ENCODE assay signal across 19 cellular contexts in the genomic region with DNA sequence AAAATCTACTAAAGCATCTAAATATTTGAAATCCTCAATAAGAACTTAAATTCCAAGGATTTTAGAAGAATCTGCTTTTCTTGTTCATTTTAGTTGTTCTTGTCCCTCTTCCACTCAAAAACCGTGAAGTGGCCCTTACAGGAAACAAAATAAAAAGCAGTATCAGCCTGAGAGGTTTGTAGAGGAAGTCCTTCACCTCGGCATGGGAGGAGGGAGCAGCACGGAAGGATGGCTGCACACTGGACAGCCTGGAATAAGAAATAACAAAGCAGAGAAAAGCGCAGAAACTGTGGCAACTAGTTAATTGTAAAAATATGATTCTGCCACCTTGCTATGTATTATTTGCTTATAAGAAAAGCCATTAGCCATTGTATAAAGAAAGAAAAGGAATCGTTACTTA. TPM values are rescaled to one million over a fixed set of nuclear protein-coding genes. Genes with fewer than 3 reads are reported as not detected.
DNase-seq lines count a peak whose midpoint lies in the region; ATAC-seq and TF ChIP-seq lines count a peak whose summit lies in the region.
"Had no signal": no experiment of that assay in that cellular context is flagged by ENCODE, and none has a peak within 500 bp of the region (broad histone marks: within the 10 kb centered on the region; RNA-seq: fewer than 3 reads in every experiment).

No MANE protein-coding gene starts in this region.

- no peak overlapping the region for H3K4me3 ChIP-seq in NB4 (ENCODE audit: low read depth, low read length)
- no peak overlapping the region for H3K4me3 ChIP-seq in psoas muscle
- H3K4me3 ChIP-seq in CD4-positive, alpha-beta memory T cell (ENCODE audit: low read length in 2 of 2) = no peak overlapping the region
- H3K4me3 ChIP-seq: A549, right lobe of liver, tibial nerve had no signal

- no peaks in the 10 kb centered on the region for H3K9me3 Mint-ChIP-seq in central memory CD8-positive, alpha-beta T cell
- no peaks in the 10 kb centered on the region for H3K9me3 Mint-ChIP-seq in naive thymus-derived CD8-positive, alpha-beta T cell
- no peaks in the 10 kb centered on the region for H3K9me3 Mint-ChIP-seq in CD4-positive, alpha-beta memory T cell
- H3K9me3 Mint-ChIP-seq: dendritic cell treated with granulocyte-macrophage colony-stimulating factor and Interleukin-4, amounts not matched to agents 40 ng/mL and 50 ng/mL, for 4 days; HFFc6 had no signal

- intact Hi-C loops in psoas muscle (cut with DNase I) = loop anchor here in 1 of 2 donors (5.0 kb wide), 1 partner anchor 41 kb away; no protein-coding TSS in a partner anchor
- intact Hi-C loops in CD4-positive, alpha-beta memory T cell (cut with micrococcal nuclease) = no loop called here

- H3K27ac ChIP-seq in psoas muscle = peak overlapping the region; percentile 60
- H3K27ac ChIP-seq in CD4-positive, alpha-beta memory T cell (ENCODE audit: low read depth, low read length) = no peak overlapping the region
- H3K27ac ChIP-seq: A549, C4-2B, right lobe of liver, tibial nerve had no signal

- no peak for TF ChIP-seq POLR2A in NB4 (IDR thresholded peaks at IDR 0.05; ENCODE audit: extremely low read depth, insufficient read length)

- H3K4me1 ChIP-seq in psoas muscle = peaks cover 53% of the 10 kb centered on the region
- H3K4me1 ChIP-seq in CD4-positive, alpha-beta memory T cell (ENCODE audit: insufficient read depth, low read length) = peaks cover 8% of the 10 kb centered on the region
- H3K4me1 ChIP-seq: A549, tibial nerve had no signal

- 46 to 56% (median 49%) methylated on average over 5 of the region's 5 CpGs for WGBS in psoas muscle, 3 donors

- H3K4me3 Mint-ChIP-seq in central memory CD8-positive, alpha-beta T cell = no peak overlapping the region
- peak overlapping the region in 1 of 10 donors; percentile 2 for H3K4me3 Mint-ChIP-seq in naive thymus-derived CD8-positive, alpha-beta T cell
- no peak overlapping the region for H3K4me3 Mint-ChIP-seq in CD4-positive, alpha-beta memory T cell
- H3K4me3 Mint-ChIP-seq: dendritic cell treated with granulocyte-macrophage colony-stimulating factor and Interleukin-4, amounts not matched to agents 40 ng/mL and 50 ng/mL, for 4 days; HFFc6 had no signal

- H3K9me3 ChIP-seq in psoas muscle = no peaks in the 10 kb centered on the region
- H3K9me3 ChIP-seq in CD4-positive, alpha-beta memory T cell (ENCODE audit: control insufficient read depth in 1 of 2, low read length in 2 of 2) = no peaks in the 10 kb centered on the region
- H3K9me3 ChIP-seq: A549, right lobe of liver, tibial nerve had no signal

- no peak for ATAC-seq in central memory CD8-positive, alpha-beta T cell (replicated peaks; ENCODE audit: extremely low read depth, poor library complexity, severe bottlenecking)
- no peak for ATAC-seq in psoas muscle
- ATAC-seq in stimulated activated naive CD8-positive, alpha-beta T cell treated with anti-CD3 and anti-CD28 coated beads, Interleukin-15, Interleukin-2, amounts not matched to agents 100 U/mL and 50 U/mL, for 24 hours = no peak
- no peak for ATAC-seq in naive thymus-derived CD8-positive, alpha-beta T cell
- ATAC-seq: A549 had no signal

- H3K36me3 ChIP-seq in psoas muscle (ENCODE audit: insufficient read depth in 1 of 2, low read depth in 1 of 2) = no peaks in the 10 kb centered on the region
- H3K36me3 ChIP-seq in CD4-positive, alpha-beta memory T cell (ENCODE audit: insufficient read depth, low read length) = no peaks in the 10 kb centered on the region
- H3K36me3 ChIP-seq: tibial nerve had no signal

- CTCF ChIA-PET in CD4-positive, alpha-beta memory T cell (lab: Charles Lee; ENCODE audit: partially characterized antibody) = interaction anchor here (3.0 kb wide), 1 partner anchor 159 kb away, joined by 10 read pairs; no protein-coding TSS in a partner anchor

- POLR2A ChIA-PET in naive thymus-derived CD8-positive, alpha-beta T cell (lab: Charles Lee) = no interaction called here
- POLR2A ChIA-PET in CD4-positive, alpha-beta memory T cell (lab: Charles Lee; ENCODE audit: partially characterized antibody) = no interaction called here

- peaks cover 2% of the 10 kb centered on the region for H3K36me3 Mint-ChIP-seq in central memory CD8-positive, alpha-beta T cell (ENCODE audit: insufficient read depth)
- H3K36me3 Mint-ChIP-seq in naive thymus-derived CD8-positive, alpha-beta T cell = peaks cover 0 to 25% (median 5%) of the 10 kb centered on the region in 3 donors
- peaks cover 0 to 10% of the 10 kb centered on the region in 2 donors for H3K36me3 Mint-ChIP-seq in CD4-positive, alpha-beta memory T cell

- TF ChIP-seq CTCF in NB4 (IDR thresholded peaks at IDR 0.05; ENCODE audit: low read depth, low read length) = no peak
- no peak for TF ChIP-seq CTCF in psoas muscle (IDR thresholded peaks at IDR 0.05)

- no peaks in the 10 kb centered on the region for H3K27me3 ChIP-seq in psoas muscle (ENCODE audit: insufficient read depth in 3 of 3, low read length in 2 of 3)
- no peaks in the 10 kb centered on the region for H3K27me3 ChIP-seq in CD4-positive, alpha-beta memory T cell (ENCODE audit: insufficient read depth, low read length)
- H3K27me3 ChIP-seq: right lobe of liver, tibial nerve had no signal

- H3K27me3 Mint-ChIP-seq in central memory CD8-positive, alpha-beta T cell = no peaks in the 10 kb centered on the region
- H3K27me3 Mint-ChIP-seq in naive thymus-derived CD8-positive, alpha-beta T cell = no peaks in the 10 kb centered on the region
- no peaks in the 10 kb centered on the region for H3K27me3 Mint-ChIP-seq in CD4-positive, alpha-beta memory T cell
- H3K27me3 Mint-ChIP-seq: dendritic cell treated with granulocyte-macrophage colony-stimulating factor and Interleukin-4, amounts not matched to agents 40 ng/mL and 50 ng/mL, for 4 days had no signal

- DNase-seq in NCI-H345 (lab: John Stamatoyannopoulos, UW) (peak; percentile 25), NCI-H345 treated with DMSO at 0.1 percent for 48 hours (lab: John Stamatoyannopoulos, UW; ENCODE audit: unreplicated experiment) (no peak), NB4 (ENCODE audit: low read depth) (peak; percentile 40), psoas muscle (no peak)
- no peak for DNase-seq in central memory CD8-positive, alpha-beta T cell (ENCODE audit: low spot score in 2 of 2)
- no peak for DNase-seq in stimulated activated naive CD8-positive, alpha-beta T cell treated with anti-CD3 and anti-CD28 coated beads, Interleukin-15, Interleukin-2, amounts not matched to agents 100 U/mL and 50 U/mL, for 24 hours
- DNase-seq in naive thymus-derived CD8-positive, alpha-beta T cell = no peak
- DNase-seq in CD4-positive, alpha-beta memory T cell = no peak
- DNase-seq: activated CD4-positive, CD25-positive, alpha-beta regulatory T cell treated with anti-CD3 and anti-CD28 coated beads, Interleukin-2, amount 50 U/mL, for 72 hours; HFFc6; NCI-H1436 treated with DMSO at 0.1 percent for 48 hours; NCI-H526 treated with DMSO at 0.1 percent for 48 hours; right lobe of liver; SHP77 treated with DMSO at 0.1 percent for 48 hours; stimulated activated naive CD4-positive, alpha-beta T cell had no signal

- H3K4me1 Mint-ChIP-seq in central memory CD8-positive, alpha-beta T cell = peaks cover 26% of the 10 kb centered on the region
- peaks cover 34 to 62% (median 42%) of the 10 kb centered on the region in 4 donors for H3K4me1 Mint-ChIP-seq in naive thymus-derived CD8-positive, alpha-beta T cell
- peaks cover 19 to 43% (median 27%) of the 10 kb centered on the region in 4 donors for H3K4me1 Mint-ChIP-seq in CD4-positive, alpha-beta memory T cell

- peak overlapping the region; percentile 38 for H3K27ac Mint-ChIP-seq in central memory CD8-positive, alpha-beta T cell (ENCODE audit: low read depth)
- H3K27ac Mint-ChIP-seq in naive thymus-derived CD8-positive, alpha-beta T cell = peak overlapping the region in 3 of 10 donors; percentile 7 to 24 (median 16)
- no peak overlapping the region for H3K27ac Mint-ChIP-seq in CD4-positive, alpha-beta memory T cell
- H3K27ac Mint-ChIP-seq: dendritic cell treated with granulocyte-macrophage colony-stimulating factor and Interleukin-4, amounts not matched to agents 40 ng/mL and 50 ng/mL, for 4 days; HFFc6 had no signal

RNA-seq across cellular contexts. Expression of a gene that starts 46.1 kb away (rescaled TPM):
- total RNA-seq in psoas muscle = 10 to 100 TPM; 51.1 to 75.5 (median 71.4) TPM
- 10 to 100 TPM; 12.2 to 49.3 (median 24.1) TPM for polyA plus RNA-seq in psoas muscle
- total RNA-seq in naive thymus-derived CD8-positive, alpha-beta T cell = 10 to 100 TPM; 28.2 to 32.0 TPM
- 1 to 10 TPM; 4.5 to 6.8 (median 5.8) TPM for polyA plus RNA-seq in naive thymus-derived CD8-positive, alpha-beta T cell
- 10 to 100 TPM; 33.6 to 36.3 TPM for total RNA-seq in CD4-positive, alpha-beta memory T cell
- polyA plus RNA-seq in CD4-positive, alpha-beta memory T cell = 1 to 10 TPM; 1.6 to 9.3 TPM

Comparison
In these comparisons a context has a peak if more than half of its experiments do, and no peak if none do; other contexts are left out.
1. DNase-seq: peak in NCI-H345 (single experiment) and NB4 (single experiment); none in NCI-H345 treated with DMSO at 0.1 percent for 48 hours (single experiment), central memory CD8-positive, alpha-beta T cell (0 of 2), psoas muscle (0 of 2), stimulated activated naive CD8-positive, alpha-beta T cell treated with anti-CD3 and anti-CD28 coated beads, Interleukin-15, Interleukin-2, amounts not matched to agents 100 U/mL and 50 U/mL, for 24 hours (single experiment), naive thymus-derived CD8-positive, alpha-beta T cell (0 of 10) and CD4-positive, alpha-beta memory T cell (0 of 5).